ENCODE assay signal across 8 cellular contexts in genomic region chr11:65612691-65613090, GRCh38. TPM values are rescaled to one million over a fixed set of nuclear protein-coding genes. Genes with fewer than 3 reads are reported as not detected.
DNase-seq lines count a peak whose midpoint lies in the region; ATAC-seq and TF ChIP-seq lines count a peak whose summit lies in the region.

No MANE protein-coding gene starts in this region.

- no peaks in the 10 kb centered on the region for H3K9me3 ChIP-seq in CD8-positive, alpha-beta memory T cell (ENCODE audit: low read length)
- no peaks in the 10 kb centered on the region for H3K9me3 ChIP-seq in Panc1 (ENCODE audit: control insufficient read depth, insufficient read depth, low read depth, low read length)

- intact Hi-C loops in Panc1 (cut with micrococcal nuclease; ENCODE audit: unreplicated experiment) = no loop called here

- peak overlapping the region; percentile 93 for H3K4me3 ChIP-seq in CD8-positive, alpha-beta memory T cell (ENCODE audit: low read length)
- H3K4me3 ChIP-seq in Panc1 (ENCODE audit: low read depth in 2 of 2, low read length in 2 of 2) = peak overlapping the region; percentile 60 to 95
- H3K4me3 ChIP-seq in epithelial cell of esophagus (ENCODE audit: low read length) = peak overlapping the region; percentile 98

- peaks cover 6% of the 10 kb centered on the region for H3K36me3 ChIP-seq in CD8-positive, alpha-beta memory T cell (ENCODE audit: insufficient read depth, low read length)
- H3K36me3 ChIP-seq in Panc1 (ENCODE audit: control insufficient read depth, insufficient read depth, low read length) = peaks cover 4% of the 10 kb centered on the region

- H3K27ac Mint-ChIP-seq in CD8-positive, alpha-beta memory T cell = peak overlapping the region; percentile 83 to 99 (median 94)
- H3K27ac Mint-ChIP-seq in progenitor cell of endocrine pancreas = no peak overlapping the region

- peaks cover 0 to 65% (median 0%) of the 10 kb centered on the region in 3 donors for H3K36me3 Mint-ChIP-seq in CD8-positive, alpha-beta memory T cell
- H3K36me3 Mint-ChIP-seq in progenitor cell of endocrine pancreas (ENCODE audit: insufficient read depth) = peaks cover 18% of the 10 kb centered on the region

- in situ Hi-C loops in Panc1 (cut with HindIII; ENCODE audit: low pct_unique_long_range_greater_than_20kb, low sequenced_read_pairs) = no loop called here

- DNase-seq in CD8-positive, alpha-beta memory T cell = no peak
- no peak for DNase-seq in Panc1 (ENCODE audit: low read depth, low spot score)
- no peak for DNase-seq in epithelial cell of esophagus (ENCODE audit: low read depth)
- no peak for DNase-seq in progenitor cell of endocrine pancreas (ENCODE audit: low spot score, unreplicated experiment)
- DNase-seq in NCI-H1930 (lab: John Stamatoyannopoulos, UW) = no peak
- DNase-seq in NCI-H1694 treated with DMSO at 0.1 percent for 48 hours (lab: John Stamatoyannopoulos, UW) = no peak
- DNase-seq in stimulated activated CD4-positive, alpha-beta T cell treated with anti-CD3 and anti-CD28 coated beads, Interleukin-4, amount 100 ng/mL, for 24 hours = no peak
- DNase-seq in activated gamma-delta T cell treated with Interleukin-2 at 50 U/mL for 16 hours = no peak

- CTCF ChIA-PET in CD8-positive, alpha-beta memory T cell (lab: Charles Lee) = interaction anchor here (1.0 to 1.3 kb wide), 4 partner anchors 19 to 490 kb away, joined by 3 to 5 read pairs (median 3); partner anchors contain the start of genes FAU and MRPL49
- CTCF ChIA-PET in Panc1 (lab: Charles Lee) = no interaction called here

- no peak for ATAC-seq in Panc1

- H3K4me3 Mint-ChIP-seq in CD8-positive, alpha-beta memory T cell = peak overlapping the region; percentile 83 to 98 (median 90)
- peak overlapping the region; percentile 87 for H3K4me3 Mint-ChIP-seq in progenitor cell of endocrine pancreas (ENCODE audit: low read depth)

- H3K27me3 Mint-ChIP-seq in CD8-positive, alpha-beta memory T cell = no peaks in the 10 kb centered on the region
- H3K27me3 Mint-ChIP-seq in progenitor cell of endocrine pancreas = no peaks in the 10 kb centered on the region

- TF ChIP-seq CTCF in Panc1 (IDR thresholded peaks at IDR 0.05) (no peak), epithelial cell of esophagus (IDR thresholded peaks at IDR 0.05; ENCODE audit: insufficient read depth, low read depth, low read length, missing control alignments) (no peak), progenitor cell of endocrine pancreas (IDR thresholded peaks at IDR 0.05; ENCODE audit: unreplicated experiment) (no peak)

- POLR2A ChIA-PET in CD8-positive, alpha-beta memory T cell (lab: Charles Lee) = interaction anchor here (1.0 to 1.7 kb wide), 2 partner anchors 19 to 35 kb away, joined by 3 to 8 read pairs; no protein-coding TSS in a partner anchor
- POLR2A ChIA-PET in Panc1 (lab: Charles Lee) = interaction anchor here (1.0 kb wide), 1 partner anchor 25 kb away, joined by 3 read pairs; the partner anchor contains the start of gene SIPA1

- no peaks in the 10 kb centered on the region for H3K9me3 Mint-ChIP-seq in CD8-positive, alpha-beta memory T cell
- no peaks in the 10 kb centered on the region for H3K9me3 Mint-ChIP-seq in progenitor cell of endocrine pancreas (ENCODE audit: low read depth)

- peaks cover 50% of the 10 kb centered on the region for H3K4me1 ChIP-seq in CD8-positive, alpha-beta memory T cell (ENCODE audit: insufficient read depth, low read length)
- peaks cover 44% of the 10 kb centered on the region for H3K4me1 ChIP-seq in Panc1 (ENCODE audit: control insufficient read depth, insufficient read depth, low read length)

- no peaks in the 10 kb centered on the region for H3K27me3 ChIP-seq in CD8-positive, alpha-beta memory T cell (ENCODE audit: insufficient read depth, low read length, poor library complexity, severe bottlenecking)
- H3K27me3 ChIP-seq in Panc1 (ENCODE audit: control insufficient read depth, insufficient read depth, low read length) = no peaks in the 10 kb centered on the region

- H3K4me1 Mint-ChIP-seq in CD8-positive, alpha-beta memory T cell = peaks cover 43 to 71% (median 54%) of the 10 kb centered on the region in 3 donors
- peaks cover 17% of the 10 kb centered on the region for H3K4me1 Mint-ChIP-seq in progenitor cell of endocrine pancreas (ENCODE audit: low read depth)

- peak overlapping the region; percentile 91 for H3K27ac ChIP-seq in CD8-positive, alpha-beta memory T cell (ENCODE audit: low read depth, low read length)
- peak overlapping the region; percentile 92 for H3K27ac ChIP-seq in Panc1 (ENCODE audit: low read length)

- BruUV-seq in Panc1 (replicated peaks; lab: Mats Ljungman, UMichigan) = no TSS peak

RNA-seq across cellular contexts. Expression of gene MAP3K11, which starts 1.3 kb away (rescaled TPM):
- total RNA-seq in CD8-positive, alpha-beta memory T cell = 10 to 100 TPM; 61.6 to 65.5 TPM
- 23.5 TPM for polyA plus RNA-seq in CD8-positive, alpha-beta memory T cell
- total RNA-seq in Panc1 (2021; ENCODE audit: unreplicated experiment) = 124 TPM
- 138 TPM for polyA plus RNA-seq in Panc1 (2012; ENCODE audit: insufficient read length)
- 61.4 and 63.8 TPM in 2 replicates for total RNA-seq in progenitor cell of endocrine pancreas

RNA-seq across cellular contexts. Expression of gene PCNX3, which starts 2.9 kb away (rescaled TPM):
- total RNA-seq in CD8-positive, alpha-beta memory T cell = 10 to 100 TPM; 46.4 to 53.1 TPM
- 8.5 TPM for polyA plus RNA-seq in CD8-positive, alpha-beta memory T cell
- total RNA-seq in Panc1 (2021; ENCODE audit: unreplicated experiment) (74.5 TPM), progenitor cell of endocrine pancreas (59.5 and 66.0 TPM in 2 replicates)
- polyA plus RNA-seq in Panc1 (2012; ENCODE audit: insufficient read length) = 82.2 TPM

RNA-seq across cellular contexts. Expression of gene KCNK7, which starts 17.1 kb away (rescaled TPM):
- under 1 TPM; 0.59 to 0.64 TPM for total RNA-seq in CD8-positive, alpha-beta memory T cell
- polyA plus RNA-seq in CD8-positive, alpha-beta memory T cell = not detected
- total RNA-seq in Panc1 (2021; ENCODE audit: unreplicated experiment) = 0.69 TPM
- polyA plus RNA-seq in Panc1 (2012; ENCODE audit: insufficient read length) = 0.63 TPM
- total RNA-seq in progenitor cell of endocrine pancreas = 0.95 and 1.7 TPM in 2 replicates

RNA-seq across cellular contexts. Expression of gene SIPA1, which starts 25.2 kb away (rescaled TPM):
- total RNA-seq in CD8-positive, alpha-beta memory T cell = 100 to 1,000 TPM; 111 to 123 TPM
- 335 TPM for polyA plus RNA-seq in CD8-positive, alpha-beta memory T cell
- total RNA-seq in Panc1 (2021; ENCODE audit: unreplicated experiment) (86.9 TPM), progenitor cell of endocrine pancreas (19.5 and 20.2 TPM in 2 replicates)
- 107 TPM for polyA plus RNA-seq in Panc1 (2012; ENCODE audit: insufficient read length)

RNA-seq across cellular contexts. Expression of gene EHBP1L1, which starts 36.8 kb away (rescaled TPM):
- 100 to 1,000 TPM in 1 of 2 experiments, 10 to 100 TPM in 1; 97.3 to 100 TPM for total RNA-seq in CD8-positive, alpha-beta memory T cell
- polyA plus RNA-seq in CD8-positive, alpha-beta memory T cell = 25.1 TPM
- total RNA-seq in Panc1 (2021; ENCODE audit: unreplicated experiment) = 108 TPM
- 109 TPM for polyA plus RNA-seq in Panc1 (2012; ENCODE audit: insufficient read length)
- total RNA-seq in progenitor cell of endocrine pancreas = 13.0 and 15.2 TPM in 2 replicates
